In genomic region chr22:19644314-19645223, GRCh38 we compare ENCODE assay signal across 1 cellular context.
TF ChIP-seq lines count a peak whose summit lies in the region.

No MANE protein-coding gene starts in this region.

TF ChIP-seq in GM23338, 12 proteins besides CTCF, POLR2A, EP300 and RAD21 (continued from another document):
- TF ChIP-seq REST (IDR thresholded peaks at IDR 0.05; ENCODE audit: unreplicated experiment) (no peak), ETS1 (IDR thresholded peaks at IDR 0.05) (no peak), ZNF331 (CRISPR knock-in tag; IDR thresholded peaks at IDR 0.05; ENCODE audit: low read depth) (no peak), JUNB (IDR thresholded peaks at IDR 0.05; ENCODE audit: unreplicated experiment) (no peak), EZH2 (IDR thresholded peaks at IDR 0.05; ENCODE audit: low read depth, unreplicated experiment) (no peak)
